In the genomic region with DNA sequence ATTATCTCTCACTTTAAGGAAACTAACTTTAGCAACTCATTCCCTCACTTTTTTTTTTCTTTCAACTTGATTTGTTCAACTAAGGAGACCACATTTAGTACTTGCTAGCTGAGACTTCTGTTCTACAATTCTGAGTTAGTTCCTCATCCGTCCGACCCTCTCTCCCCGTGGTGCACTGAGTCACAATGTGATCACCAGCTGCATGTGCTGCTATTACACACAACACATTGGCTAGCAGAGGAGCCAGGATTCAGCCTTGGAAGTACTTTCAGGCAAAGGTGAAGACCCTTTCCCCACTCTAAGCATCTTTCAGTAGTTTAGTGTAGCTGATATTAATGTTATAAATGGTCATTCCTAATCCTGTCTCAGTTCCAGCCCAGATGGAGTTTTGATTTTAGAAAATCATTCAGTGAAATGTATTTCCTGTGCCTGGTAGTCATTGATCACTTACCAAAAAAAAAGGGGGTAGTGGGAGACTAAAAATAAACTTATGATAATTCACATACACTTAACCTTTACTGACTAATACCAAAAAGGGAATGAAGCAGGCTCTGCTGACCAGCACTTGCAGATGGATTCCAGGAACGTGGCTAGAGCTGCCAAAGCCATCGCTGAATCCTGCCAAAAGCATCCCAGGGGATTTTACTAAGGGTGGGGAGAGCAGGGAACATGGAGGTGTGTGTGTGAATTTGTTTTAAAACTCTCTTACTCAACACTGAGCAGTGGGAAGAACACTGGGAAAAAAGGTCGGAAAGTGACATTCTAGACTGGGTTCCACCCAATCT, we compare ENCODE assay signal across 9 cellular contexts.
DNase-seq lines count a peak whose midpoint lies in the region; ATAC-seq, FAIRE-seq and TF ChIP-seq lines count a peak whose summit lies in the region.
"Had no signal": no experiment of that assay in that cellular context is flagged by ENCODE, and none has a peak within 500 bp of the region (broad histone marks: within the 10 kb centered on the region; RNA-seq: fewer than 3 reads in every experiment).

No MANE protein-coding gene starts in this region.

- TF ChIP-seq POLR2A in esophagus squamous epithelium (IDR thresholded peaks at IDR 0.05): no peak

- H3K36me3 Mint-ChIP-seq in CD14-positive monocyte: peaks cover 2 to 5% of the 10 kb centered on the region in 2 donors
- peaks cover 4% of the 10 kb centered on the region for H3K36me3 Mint-ChIP-seq in mesothelial cell of epicardium
- peaks cover 4% of the 10 kb centered on the region for H3K36me3 Mint-ChIP-seq in activated T-helper 2 cell treated with anti-CD3 and anti-CD28 coated beads, Interferon-gamma antibody, Interleukin-2, Interleukin-4, amounts not matched to agents 10 μg/mL and 5 μg/mL and 100 μg/mL, durations not matched to agents 14 hours and 24 hours and 36 hours (ENCODE audit: low read depth)

- H3K27me3 Mint-ChIP-seq in CD14-positive monocyte (ENCODE audit: low read depth in 3 of 3): no peaks in the 10 kb centered on the region
- H3K27me3 Mint-ChIP-seq in mesothelial cell of epicardium (ENCODE audit: low read depth): no peaks in the 10 kb centered on the region
- no peaks in the 10 kb centered on the region for H3K27me3 Mint-ChIP-seq in activated T-helper 2 cell treated with anti-CD3 and anti-CD28 coated beads, Interferon-gamma antibody, Interleukin-2, Interleukin-4, amounts not matched to agents 10 μg/mL and 5 μg/mL and 100 μg/mL, durations not matched to agents 14 hours and 24 hours and 36 hours (ENCODE audit: low read depth)

- in situ Hi-C loops in GM13977 (cut with MboI; ENCODE audit: low pct_unique_long_range_greater_than_20kb, low sequenced_read_pairs, unreplicated experiment): no loop called here

- H3K36me3 ChIP-seq in esophagus squamous epithelium (no peaks in the 10 kb centered on the region), pancreas (no peaks in the 10 kb centered on the region)

- H3K27me3 ChIP-seq in esophagus squamous epithelium: no peaks in the 10 kb centered on the region
- no peaks in the 10 kb centered on the region for H3K27me3 ChIP-seq in pancreas

- FAIRE-seq in pancreas (lab: Jason Lieb, UNC): no peak

- H3K4me3 Mint-ChIP-seq in CD14-positive monocyte (no peak overlapping the region), mesothelial cell of epicardium (no peak overlapping the region)
- H3K4me3 Mint-ChIP-seq in activated T-helper 2 cell treated with anti-CD3 and anti-CD28 coated beads, Interferon-gamma antibody, Interleukin-2, Interleukin-4, amounts not matched to agents 10 μg/mL and 5 μg/mL and 100 μg/mL, durations not matched to agents 14 hours and 24 hours and 36 hours (ENCODE audit: low read depth): no peak overlapping the region

- intact Hi-C loops in CD14-positive monocyte (cut with micrococcal nuclease) (no loop called here), esophagus squamous epithelium (cut with DNase I) (no loop called here), pancreas (cut with DNase I) (no loop called here)
- intact Hi-C loops in activated T-helper 2 cell treated with anti-CD3 and anti-CD28 coated beads, Interferon-gamma antibody, Interleukin-2, Interleukin-4, amounts not matched to agents 10 μg/mL and 5 μg/mL and 100 μg/mL, durations not matched to agents 14 hours and 24 hours and 36 hours (cut with micrococcal nuclease): no loop called here

- H3K4me3 ChIP-seq in esophagus squamous epithelium: no peak overlapping the region
- H3K4me3 ChIP-seq in pancreas: no peak overlapping the region

- 25 to 34% methylated on average over 6 of the region's 6 CpGs for WGBS in esophagus squamous epithelium, 2 donors
- 76 to 82% methylated on average over 6 of the region's 6 CpGs for WGBS in pancreas, 2 donors

- peaks cover 1 to 31% (median 14%) of the 10 kb centered on the region in 3 donors for H3K4me1 ChIP-seq in esophagus squamous epithelium
- H3K4me1 ChIP-seq in pancreas: peaks cover 0 to 10% (median 3%) of the 10 kb centered on the region in 3 donors

- H3K27ac Mint-ChIP-seq in CD14-positive monocyte: peak overlapping the region; percentile 58 to 79 (median 73)
- no peak overlapping the region for H3K27ac Mint-ChIP-seq in mesothelial cell of epicardium
- no peak overlapping the region for H3K27ac Mint-ChIP-seq in activated T-helper 2 cell treated with anti-CD3 and anti-CD28 coated beads, Interferon-gamma antibody, Interleukin-2, Interleukin-4, amounts not matched to agents 10 μg/mL and 5 μg/mL and 100 μg/mL, durations not matched to agents 14 hours and 24 hours and 36 hours

- H3K27ac ChIP-seq in esophagus squamous epithelium: peak overlapping the region in 3 of 4 donors; percentile 47 to 80 (median 53)
- H3K27ac ChIP-seq in pancreas: peak overlapping the region in 1 of 4 donors; percentile 10

- H3K9me3 Mint-ChIP-seq in CD14-positive monocyte (no peaks in the 10 kb centered on the region), mesothelial cell of epicardium (no peaks in the 10 kb centered on the region)
- no peaks in the 10 kb centered on the region for H3K9me3 Mint-ChIP-seq in activated T-helper 2 cell treated with anti-CD3 and anti-CD28 coated beads, Interferon-gamma antibody, Interleukin-2, Interleukin-4, amounts not matched to agents 10 μg/mL and 5 μg/mL and 100 μg/mL, durations not matched to agents 14 hours and 24 hours and 36 hours

- peak in 3 of 4 donors; percentile 41 to 66 (median 63) for ATAC-seq in pancreas
- ATAC-seq in GM19455 (IDR thresholded peaks at IDR 0.05; ENCODE audit: unreplicated experiment): no peak
- ATAC-seq: esophagus mucosa had no signal

- H3K4me1 Mint-ChIP-seq in CD14-positive monocyte: peaks cover 16% of the 10 kb centered on the region
- peaks cover 9% of the 10 kb centered on the region for H3K4me1 Mint-ChIP-seq in mesothelial cell of epicardium
- H3K4me1 Mint-ChIP-seq in activated T-helper 2 cell treated with anti-CD3 and anti-CD28 coated beads, Interferon-gamma antibody, Interleukin-2, Interleukin-4, amounts not matched to agents 10 μg/mL and 5 μg/mL and 100 μg/mL, durations not matched to agents 14 hours and 24 hours and 36 hours (ENCODE audit: low read depth): peaks cover 9% of the 10 kb centered on the region

- TF ChIP-seq CTCF in CD14-positive monocyte (IDR thresholded peaks at IDR 0.05) (no peak), esophagus squamous epithelium (IDR thresholded peaks at IDR 0.05) (no peak), pancreas (IDR thresholded peaks at IDR 0.05) (no peak), mesothelial cell of epicardium (IDR thresholded peaks at IDR 0.05; ENCODE audit: unreplicated experiment) (no peak), GM13977 (IDR thresholded peaks at IDR 0.05; ENCODE audit: extremely low read depth, insufficient read depth, missing control alignments) (no peak)

- H3K9me3 ChIP-seq in esophagus squamous epithelium (no peaks in the 10 kb centered on the region), pancreas (no peaks in the 10 kb centered on the region)

- DNase-seq in CD14-positive monocyte (ENCODE audit: low spot score) (peak; percentile 77), NCI-H1092 treated with DMSO at 0.1 percent for 48 hours (lab: John Stamatoyannopoulos, UW) (peak; percentile 23), esophagus squamous epithelium (lab: John Stamatoyannopoulos, UW) (no peak), pancreas (peak in 3 of 6 donors; percentile 5 to 30 (median 27)), mesothelial cell of epicardium (ENCODE audit: low spot score in 2 of 2, unreplicated experiment in 2 of 2) (no peak), GM13977 (ENCODE audit: low spot score) (no peak)
- DNase-seq in activated T-helper 2 cell treated with anti-CD3 and anti-CD28 coated beads, Interferon-gamma antibody, Interleukin-2, Interleukin-4, amounts not matched to agents 10 μg/mL and 5 μg/mL and 100 μg/mL, durations not matched to agents 14 hours and 24 hours and 36 hours (ENCODE audit: low spot score): no peak

Comparison
In these comparisons a context has a peak if more than half of its experiments do, and no peak if none do; other contexts are left out.
1. DNase-seq: peak in CD14-positive monocyte (single experiment) and NCI-H1092 treated with DMSO at 0.1 percent for 48 hours (single experiment); none in esophagus squamous epithelium (single experiment), mesothelial cell of epicardium (0 of 2), GM13977 (single experiment) and activated T-helper 2 cell treated with anti-CD3 and anti-CD28 coated beads, Interferon-gamma antibody, Interleukin-2, Interleukin-4, amounts not matched to agents 10 μg/mL and 5 μg/mL and 100 μg/mL, durations not matched to agents 14 hours and 24 hours and 36 hours (single experiment).
2. H3K27ac Mint-ChIP-seq: peak in CD14-positive monocyte (7 of 7); none in mesothelial cell of epicardium (single experiment) and activated T-helper 2 cell treated with anti-CD3 and anti-CD28 coated beads, Interferon-gamma antibody, Interleukin-2, Interleukin-4, amounts not matched to agents 10 μg/mL and 5 μg/mL and 100 μg/mL, durations not matched to agents 14 hours and 24 hours and 36 hours (single experiment).